ENCODE assay signal across 8 cellular contexts in the genomic region with DNA sequence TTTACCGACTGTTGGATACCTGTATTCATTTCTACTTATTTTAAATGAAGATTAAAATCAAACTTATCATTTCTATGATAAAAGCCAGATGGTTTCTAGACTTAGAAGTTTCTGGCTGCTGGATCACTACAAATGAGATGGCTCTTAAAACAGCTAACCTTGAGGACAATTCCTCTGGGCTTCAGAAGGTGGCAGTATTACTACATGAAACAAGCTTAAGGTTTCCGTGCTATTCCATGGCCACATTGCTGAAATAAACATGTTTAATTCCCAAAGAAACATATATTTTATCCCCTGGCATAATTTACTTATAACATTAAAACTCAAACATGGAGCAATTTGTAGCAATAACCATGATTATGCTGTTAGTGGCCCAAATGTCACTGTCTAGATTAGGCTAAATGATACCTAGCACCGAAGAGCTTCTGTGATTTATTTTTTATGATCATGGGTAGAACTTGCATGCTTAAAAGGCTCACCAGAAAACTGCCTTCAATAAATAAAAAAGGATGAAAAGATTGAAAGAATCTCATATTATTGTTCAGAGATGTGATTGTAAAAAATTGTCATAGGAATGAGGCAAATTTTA.
DNase-seq lines count a peak whose midpoint lies in the region; ATAC-seq lines count a peak whose summit lies in the region.

No MANE protein-coding gene starts in this region.

- no peak for ATAC-seq in GM21825 (IDR thresholded peaks at IDR 0.05; ENCODE audit: unreplicated experiment)
- ATAC-seq in GM18498 (IDR thresholded peaks at IDR 0.05; ENCODE audit: unreplicated experiment), result no peak
- ATAC-seq in HG02610 (IDR thresholded peaks at IDR 0.05; ENCODE audit: unreplicated experiment), result no peak

- DNase-seq in COR-L47 (lab: John Stamatoyannopoulos, UW) (peak; percentile 42), H4 (ENCODE audit: low spot score) (peak; percentile 50), NCI-H524 treated with DMSO at 0.1 percent for 48 hours (lab: John Stamatoyannopoulos, UW) (peak; percentile 24), dermis microvascular lymphatic vessel endothelial cell (ENCODE audit: low read depth in 2 of 2) (peak; percentile 57 to 78), midbrain (lab: John Stamatoyannopoulos, UW) (peak; percentile 64)
